Comparison of ENCODE assay signal across 23 cellular contexts in genomic region chr5:81646469-81646868, GRCh38.
A peak's percentile ranks its signal among the peaks of the same experiment; 100 is the strongest.
DNase-seq lines count a peak whose midpoint lies in the region; ATAC-seq, FAIRE-seq and TF ChIP-seq lines count a peak whose summit lies in the region.
"Had no signal": no experiment of that assay in that cellular context is flagged by ENCODE, and none has a peak within 500 bp of the region (broad histone marks: within the 10 kb centered on the region; RNA-seq: fewer than 3 reads in every experiment).

No MANE protein-coding gene starts in this region.

- no peak overlapping the region for H2AFZ ChIP-seq in HepG2 (ENCODE audit: low read length)
- H2AFZ ChIP-seq in Loucy (ENCODE audit: low read length), result no peak overlapping the region
- no peak overlapping the region for H2AFZ ChIP-seq in K562 (ENCODE audit: low read depth, low read length)

- H3K9me1 ChIP-seq in K562 (ENCODE audit: control insufficient read depth, insufficient read depth, low read length), result no peaks in the 10 kb centered on the region

- TF ChIP-seq CTCF in HepG2 (CRISPR knock-in tag; IDR thresholded peaks at IDR 0.05) (no peak), right lobe of liver (IDR thresholded peaks at IDR 0.05) (no peak), Loucy (conservative IDR thresholded peaks at IDR 0.05; ENCODE audit: low read length) (no peak), K562 (IDR thresholded peaks at IDR 0.05 in 2 of 3, conservative IDR thresholded peaks at IDR 0.05 in 1 of 3; ENCODE audit: insufficient read depth in 2 of 3, low read depth in 1 of 3, low read length in 3 of 3) (no peak), GM10248 (IDR thresholded peaks at IDR 0.05; ENCODE audit: control extremely low read depth, extremely low read depth, low read depth, missing control alignments) (no peak)

- TF ChIP-seq RAD21 in HepG2 (CRISPR knock-in tag; IDR thresholded peaks at IDR 0.05) (no peak), K562 (CRISPR knock-in tag; conservative IDR thresholded peaks at IDR 0.05 in 1 of 2, IDR thresholded peaks at IDR 0.05 in 1 of 2) (no peak)

- no peaks in the 10 kb centered on the region for H3K9me2 ChIP-seq in Loucy (replicated peaks; ENCODE audit: low read depth, low read length)

- H4K20me1 ChIP-seq in HepG2 (ENCODE audit: insufficient read depth, low read length) (no peaks in the 10 kb centered on the region), Loucy (ENCODE audit: insufficient read depth, low read length, poor library complexity, severe bottlenecking) (no peaks in the 10 kb centered on the region), K562 (replicated peaks; ENCODE audit: control insufficient read depth, insufficient read depth, low read length) (no peaks in the 10 kb centered on the region)

- CTCF ChIA-PET in HepG2 (lab: Yijun Ruan, JAX; ENCODE audit: low intra/inter-chr PET ratio, low total read pairs) (no interaction called here), K562 (lab: Yijun Ruan, JAX; ENCODE audit: low intra/inter-chr PET ratio) (no interaction called here), GM10248 (lab: Yijun Ruan, JAX) (interaction anchor here (1.3 to 2.1 kb wide), 2 partner anchors 10 to 12 kb away, joined by 3 to 7 read pairs; no protein-coding TSS in a partner anchor)

- no peak for DNase-seq in HepG2 (ENCODE audit: low spot score)
- no peak for DNase-seq in right lobe of liver
- DNase-seq in K562 (ENCODE audit: extremely low read depth in 1 of 4, low spot score in 3 of 4), result no peak
- no peak for DNase-seq in GM10248 (ENCODE audit: extremely low spot score)
- DNase-seq: AML-193; Caco-2; Calu3; CD4-positive, alpha-beta T cell; CD8-positive, alpha-beta T cell; DMS79 treated with DMSO at 0.1 percent for 48 hours; EL; GDM1 had no signal

- no peak overlapping the region for H3K27ac ChIP-seq in HepG2 (ENCODE audit: extremely low read length, insufficient read depth, low read length)
- no peak overlapping the region for H3K27ac ChIP-seq in right lobe of liver
- no peak overlapping the region for H3K27ac ChIP-seq in K562 (ENCODE audit: extremely low read depth, low read depth, low read length)
- H3K27ac ChIP-seq in thymus (ENCODE audit: low read depth), result peak overlapping the region; percentile 15
- H3K27ac ChIP-seq: 22Rv1; A549; BLaER1 treated with 17β-estradiol and CSF1 and Interleukin-3, amounts not matched to agents 10 nM and 100 nM; C4-2B had no signal

- H3K9ac ChIP-seq in HepG2 (ENCODE audit: insufficient read depth, low read depth, low read length) (no peak overlapping the region), Loucy (ENCODE audit: low read depth, low read length, poor library complexity, severe bottlenecking) (peak overlapping the region; percentile 42), K562 (ENCODE audit: insufficient read depth in 1 of 2, low read depth in 2 of 2, low read length in 2 of 2) (no peak overlapping the region)
- H3K9ac ChIP-seq: BLaER1 treated with 17β-estradiol and CSF1 and Interleukin-3, amounts not matched to agents 10 nM and 100 nM had no signal

- TF ChIP-seq EP300 in HepG2 (IDR thresholded peaks at IDR 0.05; ENCODE audit: low read depth in 2 of 2, low read length in 2 of 2), result no peak
- TF ChIP-seq EP300 in HepG2 (CRISPR knock-in tag; IDR thresholded peaks at IDR 0.05; ENCODE audit: borderline replicate concordance), result no peak
- TF ChIP-seq EP300 in K562 (IDR thresholded peaks at IDR 0.05; ENCODE audit: low read length), result no peak

- 7% methylated on average over 3 of the region's 3 CpGs for WGBS in HepG2 (ENCODE audit: low lambda C conversion rate)
- 83% methylated on average over 3 of the region's 3 CpGs for WGBS in right lobe of liver (ENCODE audit: insufficient coverage, low coverage, low lambda C conversion rate, missing lambda C conversion rate)
- WGBS in K562 (ENCODE audit: insufficient coverage, low coverage, missing lambda C conversion rate), result 81% methylated on average over 3 of the region's 3 CpGs
- WGBS in thymus, result over 99% methylated on average over 3 of the region's 3 CpGs

- FAIRE-seq in HepG2 (lab: Jason Lieb, UNC), result no peak
- FAIRE-seq in K562 (lab: Jason Lieb, UNC), result no peak
- FAIRE-seq: A549, D721Med, GM12892, GM18507 had no signal

- no peaks in the 10 kb centered on the region for H3K36me3 ChIP-seq in HepG2 (replicated peaks in 1 of 2; ENCODE audit: control insufficient read depth in 1 of 2, insufficient read depth in 2 of 2, low read length in 2 of 2)
- H3K36me3 ChIP-seq in right lobe of liver, result no peaks in the 10 kb centered on the region
- H3K36me3 ChIP-seq in Loucy (ENCODE audit: insufficient read depth, low read length), result peaks cover 31% of the 10 kb centered on the region
- peaks cover 8% of the 10 kb centered on the region; the same call in 1 of the 3 replicates for H3K36me3 ChIP-seq in K562 (ENCODE audit: control insufficient read depth, insufficient read depth, low read length)
- H3K36me3 ChIP-seq in thymus (ENCODE audit: control insufficient read depth, insufficient read depth), result no peaks in the 10 kb centered on the region

- POLR2A ChIA-PET in HepG2 (lab: Yijun Ruan, JAX), result no interaction called here
- POLR2A ChIA-PET in K562 (lab: Yijun Ruan, JAX), result interaction anchor here (0.6 kb wide), 1 partner anchor 10 kb away, joined by 3 read pairs; no protein-coding TSS in a partner anchor
- POLR2A ChIA-PET in GM10248 (lab: Yijun Ruan, JAX), result no interaction called here

- in situ Hi-C loops in HepG2 (cut with HindIII; ENCODE audit: extremely low pct_ligation_motif_present, low pct_unique_long_range_greater_than_20kb), result no loop called here
- in situ Hi-C loops in K562 (cut with MboI), result no loop called here

- H3K4me3 ChIP-seq in HepG2 (replicated peaks in 1 of 3; ENCODE audit: insufficient read depth in 1 of 3, low read depth in 2 of 3, low read length in 3 of 3) (no peak overlapping the region), right lobe of liver (no peak overlapping the region), Loucy (ENCODE audit: low read length, poor library complexity, severe bottlenecking) (peak overlapping the region; percentile 23), K562 (no peak overlapping the region), thymus (ENCODE audit: low read length) (no peak overlapping the region)
- H3K4me3 ChIP-seq: A549; BLaER1 treated with 17β-estradiol and CSF1 and Interleukin-3, amounts not matched to agents 10 nM and 100 nM had no signal

- no peaks in the 10 kb centered on the region for H3K27me3 ChIP-seq in HepG2 (ENCODE audit: control insufficient read depth in 1 of 2, insufficient read depth in 2 of 2, low read length in 2 of 2)
- H3K27me3 ChIP-seq in right lobe of liver, result no peaks in the 10 kb centered on the region
- H3K27me3 ChIP-seq in Loucy (ENCODE audit: insufficient read depth, low read length, poor library complexity, severe bottlenecking), result no peaks in the 10 kb centered on the region
- H3K27me3 ChIP-seq in K562 (ENCODE audit: control insufficient read depth in 2 of 2, insufficient read depth in 2 of 2, low read length in 2 of 2), result no peaks in the 10 kb centered on the region
- H3K27me3 ChIP-seq in thymus (ENCODE audit: control insufficient read depth, insufficient read depth), result no peaks in the 10 kb centered on the region
- H3K27me3 ChIP-seq: BLaER1 treated with 17β-estradiol and CSF1 and Interleukin-3, amounts not matched to agents 10 nM and 100 nM had no signal

- no peaks in the 10 kb centered on the region for H3K4me1 ChIP-seq in HepG2 (ENCODE audit: insufficient read depth, low read length)
- no peaks in the 10 kb centered on the region for H3K4me1 ChIP-seq in right lobe of liver
- H3K4me1 ChIP-seq in Loucy (ENCODE audit: insufficient read depth, low read length, poor library complexity, severe bottlenecking), result peaks cover 81% of the 10 kb centered on the region
- no peaks in the 10 kb centered on the region for H3K4me1 ChIP-seq in K562 (replicated peaks in 1 of 2; ENCODE audit: control insufficient read depth in 2 of 2, insufficient read depth in 2 of 2, low read length in 2 of 2)
- no peaks in the 10 kb centered on the region for H3K4me1 ChIP-seq in thymus (ENCODE audit: control insufficient read depth, insufficient read depth, low read length)
- H3K4me1 ChIP-seq: A549, Caco-2 had no signal

- 0 out of 2 replicates have a peak, but pooled peaks cover 4% of the 10 kb centered on the region for H3F3A ChIP-seq in Loucy (ENCODE audit: low read depth)

- H3K79me2 ChIP-seq in HepG2 (ENCODE audit: insufficient read depth, low read length) (no peaks in the 10 kb centered on the region), Loucy (ENCODE audit: insufficient read depth, low read length) (peaks cover 90% of the 10 kb centered on the region), K562 (ENCODE audit: control insufficient read depth, insufficient read depth, low read length) (no peaks in the 10 kb centered on the region)

- no peak overlapping the region for H3K4me2 ChIP-seq in HepG2 (ENCODE audit: low read depth, low read length)
- H3K4me2 ChIP-seq in Loucy (ENCODE audit: low read depth, low read length, poor library complexity, severe bottlenecking), result peak overlapping the region; percentile 51
- H3K4me2 ChIP-seq in K562 (ENCODE audit: insufficient read depth, low read length), result no peak overlapping the region
- H3K4me2 ChIP-seq: A549; BLaER1 treated with 17β-estradiol and CSF1 and Interleukin-3, amounts not matched to agents 10 nM and 100 nM had no signal

- ATAC-seq in HepG2 (no peak), right lobe of liver (no peak), K562 (no peak), GM18861 (IDR thresholded peaks at IDR 0.05; ENCODE audit: unreplicated experiment) (no peak), GM21717 (IDR thresholded peaks at IDR 0.05; ENCODE audit: unreplicated experiment) (no peak)
- ATAC-seq: A549; CD8-positive, alpha-beta T cell had no signal

- no peaks in the 10 kb centered on the region for H3K9me3 ChIP-seq in HepG2 (ENCODE audit: low read length)
- no peaks in the 10 kb centered on the region for H3K9me3 ChIP-seq in right lobe of liver
- no peaks in the 10 kb centered on the region for H3K9me3 ChIP-seq in Loucy (ENCODE audit: insufficient read depth, low read depth, low read length)
- H3K9me3 ChIP-seq in K562 (replicated peaks; ENCODE audit: control insufficient read depth, insufficient read depth, low read depth, low read length), result no peaks in the 10 kb centered on the region
- H3K9me3 ChIP-seq in thymus (ENCODE audit: control insufficient read depth), result no peaks in the 10 kb centered on the region
- H3K9me3 ChIP-seq: A549, Caco-2 had no signal

- BruUV-seq in HepG2 (replicated peaks; lab: Mats Ljungman, UMichigan) (no TSS peak), K562 (replicated peaks; lab: Mats Ljungman, UMichigan) (no TSS peak)

- intact Hi-C loops in HepG2 (cut with micrococcal nuclease; ENCODE audit: unreplicated experiment) (no loop called here), right lobe of liver (cut with DNase I) (no loop called here), K562 (cut with micrococcal nuclease) (no loop called here)

- TF ChIP-seq POLR2A in HepG2 (IDR thresholded peaks at IDR 0.05; ENCODE audit: insufficient read depth in 1 of 2, low read depth in 2 of 2, low read length in 2 of 2), result no peak
- TF ChIP-seq POLR2A in right lobe of liver (IDR thresholded peaks at IDR 0.05), result no peak
- no peak for TF ChIP-seq POLR2A in K562 (conservative IDR thresholded peaks at IDR 0.05)

TF ChIP-seq in HepG2, 621 proteins besides CTCF, POLR2A, EP300 and RAD21 (continues in another document):
- TF ChIP-seq ZNF234 (CRISPR knock-in tag; conservative IDR thresholded peaks at IDR 0.05), result no peak
- TF ChIP-seq ZNF644 (CRISPR knock-in tag; IDR thresholded peaks at IDR 0.05; ENCODE audit: low read depth), result no peak
